13 cellular contexts compared by ENCODE assay signal in genomic region chr5:42268630-42269029, GRCh38.
A peak's percentile ranks its signal among the peaks of the same experiment; 100 is the strongest.
DNase-seq lines count a peak whose midpoint lies in the region; ATAC-seq lines count a peak whose summit lies in the region.
"Had no signal": no experiment of that assay in that cellular context is flagged by ENCODE, and none has a peak within 500 bp of the region (broad histone marks: within the 10 kb centered on the region; RNA-seq: fewer than 3 reads in every experiment).

No MANE protein-coding gene starts in this region.

- peak overlapping the region; percentile 22 for H3K27ac Mint-ChIP-seq in activated naive CD8-positive, alpha-beta T cell treated with anti-CD3 and anti-CD28 coated beads, Interleukin-2, amount 50 U/mL, for 24 hours
- no peak overlapping the region for H3K27ac Mint-ChIP-seq in activated T-cell treated with anti-CD3 and anti-CD28 coated beads, Interleukin-2, amount 50 U/mL, for 72 hours
- H3K27ac Mint-ChIP-seq: naive thymus-derived CD4-positive, alpha-beta T cell; stimulated activated memory B cell treated with anti-CD40 and anti-IgM and Interleukin-4, amounts not matched to agents 10 μg/mL and 1 μg/mL and 100 μg/mL, for 72 hours had no signal

- H3K9me3 Mint-ChIP-seq in activated naive CD8-positive, alpha-beta T cell treated with anti-CD3 and anti-CD28 coated beads, Interleukin-2, amount 50 U/mL, for 24 hours = no peaks in the 10 kb centered on the region
- no peaks in the 10 kb centered on the region for H3K9me3 Mint-ChIP-seq in activated T-cell treated with anti-CD3 and anti-CD28 coated beads, Interleukin-2, amount 50 U/mL, for 72 hours

- H3K36me3 Mint-ChIP-seq in activated naive CD8-positive, alpha-beta T cell treated with anti-CD3 and anti-CD28 coated beads, Interleukin-2, amount 50 U/mL, for 24 hours (ENCODE audit: low read depth) = no peaks in the 10 kb centered on the region
- no peaks in the 10 kb centered on the region for H3K36me3 Mint-ChIP-seq in activated T-cell treated with anti-CD3 and anti-CD28 coated beads, Interleukin-2, amount 50 U/mL, for 72 hours (ENCODE audit: insufficient read depth in 2 of 2)
- H3K36me3 Mint-ChIP-seq: naive thymus-derived CD4-positive, alpha-beta T cell; stimulated activated memory B cell treated with anti-CD40 and anti-IgM and Interleukin-4, amounts not matched to agents 10 μg/mL and 1 μg/mL and 100 μg/mL, for 72 hours had no signal

- DNase-seq in GM04503 (ENCODE audit: low read depth) = peak; percentile 0
- DNase-seq in LHCN-M2 (ENCODE audit: low read depth) = peak; percentile 17
- no peak for DNase-seq in activated naive CD8-positive, alpha-beta T cell treated with anti-CD3 and anti-CD28 coated beads, Interleukin-2, amount 50 U/mL, for 24 hours
- DNase-seq in iris pigment epithelial cell (ENCODE audit: low read depth) = peak; percentile 13
- DNase-seq in NCI-H1092 treated with DMSO at 0.1 percent for 48 hours (lab: John Stamatoyannopoulos, UW) = no peak
- DNase-seq in activated T-cell treated with anti-CD3 and anti-CD28 coated beads, Interleukin-2, amount 50 U/mL, for 72 hours = no peak
- DNase-seq: activated effector memory CD4-positive, alpha-beta T cell treated with Interleukin-2 at 50 U/mL for 16 hours; DMS79; naive thymus-derived CD4-positive, alpha-beta T cell; NCI-H524 had no signal

- no peak overlapping the region for H3K4me3 Mint-ChIP-seq in activated naive CD8-positive, alpha-beta T cell treated with anti-CD3 and anti-CD28 coated beads, Interleukin-2, amount 50 U/mL, for 24 hours
- H3K4me3 Mint-ChIP-seq in activated T-cell treated with anti-CD3 and anti-CD28 coated beads, Interleukin-2, amount 50 U/mL, for 72 hours = no peak overlapping the region
- H3K4me3 Mint-ChIP-seq: naive thymus-derived CD4-positive, alpha-beta T cell; stimulated activated memory B cell treated with anti-CD40 and anti-IgM and Interleukin-4, amounts not matched to agents 10 μg/mL and 1 μg/mL and 100 μg/mL, for 72 hours had no signal

- ATAC-seq in activated naive CD8-positive, alpha-beta T cell treated with anti-CD3 and anti-CD28 coated beads, Interleukin-2, amount 50 U/mL, for 24 hours = no peak
- ATAC-seq in activated T-cell treated with anti-CD3 and anti-CD28 coated beads, Interleukin-2, amount 50 U/mL, for 72 hours (replicated peaks in 1 of 2) = no peak
- no peak for ATAC-seq in HG03469 (IDR thresholded peaks at IDR 0.05; ENCODE audit: unreplicated experiment)
- ATAC-seq in HG02981 (IDR thresholded peaks at IDR 0.05; ENCODE audit: unreplicated experiment) = no peak
- ATAC-seq: naive thymus-derived CD4-positive, alpha-beta T cell; stimulated activated memory B cell treated with anti-CD40 and anti-IgM and Interleukin-4, amounts not matched to agents 10 μg/mL and 1 μg/mL and 100 μg/mL, for 72 hours had no signal

- H3K4me1 Mint-ChIP-seq in activated naive CD8-positive, alpha-beta T cell treated with anti-CD3 and anti-CD28 coated beads, Interleukin-2, amount 50 U/mL, for 24 hours = no peaks in the 10 kb centered on the region
- H3K4me1 Mint-ChIP-seq in activated T-cell treated with anti-CD3 and anti-CD28 coated beads, Interleukin-2, amount 50 U/mL, for 72 hours (ENCODE audit: low read depth) = no peaks in the 10 kb centered on the region
- H3K4me1 Mint-ChIP-seq: stimulated activated memory B cell treated with anti-CD40 and anti-IgM and Interleukin-4, amounts not matched to agents 10 μg/mL and 1 μg/mL and 100 μg/mL, for 72 hours had no signal

- H3K27me3 Mint-ChIP-seq in activated naive CD8-positive, alpha-beta T cell treated with anti-CD3 and anti-CD28 coated beads, Interleukin-2, amount 50 U/mL, for 24 hours = peaks cover 5% of the 10 kb centered on the region
- H3K27me3 Mint-ChIP-seq in activated T-cell treated with anti-CD3 and anti-CD28 coated beads, Interleukin-2, amount 50 U/mL, for 72 hours (ENCODE audit: low read depth) = no peaks in the 10 kb centered on the region
- H3K27me3 Mint-ChIP-seq: stimulated activated memory B cell treated with anti-CD40 and anti-IgM and Interleukin-4, amounts not matched to agents 10 μg/mL and 1 μg/mL and 100 μg/mL, for 72 hours had no signal

Comparison
In these comparisons a context has a peak if more than half of its experiments do, and no peak if none do; other contexts are left out.
1. DNase-seq: peak in GM04503 (single experiment), LHCN-M2 (single experiment) and iris pigment epithelial cell (single experiment); none in activated naive CD8-positive, alpha-beta T cell treated with anti-CD3 and anti-CD28 coated beads, Interleukin-2, amount 50 U/mL, for 24 hours (single experiment), NCI-H1092 treated with DMSO at 0.1 percent for 48 hours (single experiment) and activated T-cell treated with anti-CD3 and anti-CD28 coated beads, Interleukin-2, amount 50 U/mL, for 72 hours (0 of 2).